Comparison of ENCODE assay signal across 24 cellular contexts in genomic region chr15:48505067-48505466, GRCh38.
"Had no signal": no experiment of that assay in that cellular context is flagged by ENCODE, and none has a peak within 500 bp of the region (broad histone marks: within the 10 kb centered on the region; RNA-seq: fewer than 3 reads in every experiment).

No MANE protein-coding gene starts in this region.

- H3K36me3 ChIP-seq: neural progenitor cell, pancreas, prostate gland, uterus had no signal

- H2AFZ ChIP-seq: neural progenitor cell had no signal

- ATAC-seq: natural killer cell; pancreas; right cardiac atrium; stimulated activated effector memory CD8-positive, alpha-beta T cell treated with anti-CD3 and anti-CD28 coated beads, Interleukin-12 subunit alpha, Interleukin-12 subunit beta, amount 100 ng/mL, for 72 hours had no signal

- H3K27ac ChIP-seq: left ventricle myocardium inferior, neural progenitor cell, neutrophil, pancreas, prostate gland, sigmoid colon, spleen, uterus had no signal

- H3K4me1 ChIP-seq: left ventricle myocardium inferior, neural progenitor cell, pancreas, prostate gland, sigmoid colon, spleen, tibial nerve, uterus had no signal

- H3K27me3 ChIP-seq: neural progenitor cell, neutrophil, pancreas, sigmoid colon, spleen, tibial nerve, uterus had no signal

- DNase-seq: islet precursor cell; left ventricle myocardium inferior; mesendoderm; naive B cell; natural killer cell; nephron progenitor cell; occipital lobe; pancreas; posterior cingulate gyrus; retina; right cardiac atrium; sigmoid colon; small intestine; spleen; stimulated activated CD4-positive, alpha-beta T cell treated with anti-CD3 and anti-CD28 coated beads, Interleukin-4, amount 100 ng/mL, for 24 hours; stimulated activated naive CD4-positive, alpha-beta T cell; substantia nigra; uterus had no signal

- H3K9me3 ChIP-seq: left ventricle myocardium inferior, neutrophil, pancreas, prostate gland, sigmoid colon, spleen, tibial nerve, uterus had no signal

- H3K9ac ChIP-seq: neural progenitor cell had no signal

- H3K4me2 ChIP-seq: neural progenitor cell had no signal

- H3K4me3 ChIP-seq: left ventricle myocardium inferior, lung, neural progenitor cell, pancreas, prostate gland, sigmoid colon, spleen, tibial nerve, uterus had no signal
